ENCODE assay signal across 26 cellular contexts in genomic region chr5:77871016-77871415, GRCh38.
"Had no signal": no experiment of that assay in that cellular context is flagged by ENCODE, and none has a peak within 500 bp of the region (broad histone marks: within the 10 kb centered on the region; RNA-seq: fewer than 3 reads in every experiment).

No MANE protein-coding gene starts in this region.

- H3K27ac ChIP-seq: stomach, suprapubic skin, testis, thoracic aorta, tibial artery, tibial nerve, transverse colon, upper lobe of left lung, upper lobe of right lung, uterus, vagina had no signal

- H3K36me3 ChIP-seq: stomach, suprapubic skin, thoracic aorta, tibial artery, tibial nerve, transverse colon, upper lobe of left lung, upper lobe of right lung, uterus, vagina had no signal

- FAIRE-seq: urothelium cell line had no signal

- ATAC-seq: stimulated activated effector memory CD8-positive, alpha-beta T cell treated with anti-CD3 and anti-CD28 coated beads, Interleukin-12 subunit alpha, Interleukin-12 subunit beta, amount 100 ng/mL, for 72 hours; stimulated activated memory B cell treated with anti-CD40 and anti-IgM and Interleukin-4, amounts not matched to agents 10 μg/mL and 1 μg/mL and 100 μg/mL, for 72 hours; stimulated activated naive B cell treated with anti-CD40 and anti-IgM and Interleukin-4, amounts not matched to agents 10 μg/mL and 1 μg/mL and 100 μg/mL, for 72 hours; stimulated activated naive CD8-positive, alpha-beta T cell treated with anti-CD3 and anti-CD28 coated beads, Interleukin-15, amount 100 ng/mL, for 72 hours; stimulated activated naive CD8-positive, alpha-beta T cell treated with anti-CD3 and anti-CD28 coated beads, Interleukin-15, Interleukin-2, amounts not matched to agents 100 U/mL and 50 U/mL, for 24 hours; upper lobe of right lung had no signal

- H3K9me3 ChIP-seq: stomach, suprapubic skin, testis, thoracic aorta, tibial artery, tibial nerve, transverse colon, upper lobe of left lung, upper lobe of right lung, uterus, vagina had no signal

- H3K4me3 ChIP-seq: stomach, suprapubic skin, testis, thoracic aorta, tibial artery, tibial nerve, transverse colon, upper lobe of left lung, upper lobe of right lung, uterus, vagina had no signal

- DNase-seq: stimulated activated CD4-positive, alpha-beta T cell treated with anti-CD3 and anti-CD28 coated beads, Interleukin-2, amount 100 ng/mL, for 48 hours; stimulated activated CD4-positive, alpha-beta T cell treated with anti-CD3 and anti-CD28 coated beads, Interleukin-4, amount 100 ng/mL, for 1 hour; stimulated activated CD4-positive, alpha-beta T cell treated with anti-CD3 and anti-CD28 coated beads, Interleukin-4, amount 100 ng/mL, for 24 hours; stimulated activated CD4-positive, alpha-beta T cell treated with anti-CD3 and anti-CD28 coated beads, Interleukin-4, amount 100 ng/mL, for 4 hours; stimulated activated CD8-positive, alpha-beta memory T cell treated with anti-CD3 and anti-CD28 coated beads, Interleukin-4, amount 100 ng/mL, for 48 hours; stimulated activated naive B cell treated with anti-CD40 and anti-IgM and Interleukin-4, amounts not matched to agents 10 μg/mL and 1 μg/mL and 100 μg/mL, for 72 hours; stimulated activated naive CD4-positive, alpha-beta T cell; stimulated activated naive CD4-positive, alpha-beta T cell treated with Interleukin-2 at 50 U/mL for 16 hours; stimulated activated naive CD8-positive, alpha-beta T cell treated with anti-CD3 and anti-CD28 coated beads, Interleukin-15, amount 100 ng/mL, for 72 hours; stimulated activated naive CD8-positive, alpha-beta T cell treated with anti-CD3 and anti-CD28 coated beads, Interleukin-15, Interleukin-2, amounts not matched to agents 100 U/mL and 50 U/mL, for 24 hours; stomach; substantia nigra; testis; tibial artery; transverse colon; trophoblast cell; upper lobe of left lung; upper lobe of right lung; uterus had no signal

- H3K27me3 ChIP-seq: stomach, suprapubic skin, testis, tibial artery, tibial nerve, transverse colon, upper lobe of left lung, upper lobe of right lung, uterus, vagina had no signal

- H3K4me1 ChIP-seq: stomach, suprapubic skin, testis, tibial artery, tibial nerve, transverse colon, upper lobe of left lung, upper lobe of right lung, uterus, vagina had no signal
